In the genomic region with DNA sequence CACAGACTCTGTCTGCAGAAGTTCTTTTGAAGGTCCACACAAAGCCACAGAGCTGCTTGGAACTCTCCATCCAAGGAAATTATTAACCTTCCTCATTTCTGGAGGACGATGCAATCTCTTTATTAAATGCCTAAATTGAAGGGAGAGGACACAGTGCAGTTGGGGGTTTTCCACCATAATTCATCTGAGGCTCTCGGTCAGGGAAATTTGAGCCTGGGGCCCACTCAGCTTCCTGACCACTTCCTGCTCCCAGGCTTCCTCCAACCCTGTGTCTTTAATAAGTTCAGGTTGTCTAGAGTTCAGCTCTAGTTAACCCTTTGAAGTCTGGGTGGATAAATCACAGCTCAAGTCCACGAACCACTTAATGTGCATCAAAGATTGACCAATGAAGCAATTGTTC, we compare ENCODE assay signal across 20 cellular contexts. TPM values are rescaled to one million over a fixed set of nuclear protein-coding genes. Genes with fewer than 3 reads are reported as not detected.
DNase-seq lines count a peak whose midpoint lies in the region; ATAC-seq and TF ChIP-seq lines count a peak whose summit lies in the region.
"Had no signal": no experiment of that assay in that cellular context is flagged by ENCODE, and none has a peak within 500 bp of the region (broad histone marks: within the 10 kb centered on the region; RNA-seq: fewer than 3 reads in every experiment).

No MANE protein-coding gene starts in this region.

- H3K27me3 ChIP-seq in A673 (replicated peaks; ENCODE audit: insufficient read depth, low read depth, low read length, poor library complexity): no peaks in the 10 kb centered on the region
- H3K27me3 ChIP-seq: ascending aorta, left lung, Peyer's patch had no signal

- no peaks in the 10 kb centered on the region for H3K36me3 ChIP-seq in A673 (ENCODE audit: insufficient read depth, low read length, poor library complexity, severe bottlenecking)
- H3K36me3 ChIP-seq: ascending aorta, left lung, Peyer's patch had no signal

- peak; percentile 38 for ATAC-seq in GM19463 (IDR thresholded peaks at IDR 0.05; ENCODE audit: unreplicated experiment)
- ATAC-seq in HG02981 (IDR thresholded peaks at IDR 0.05; ENCODE audit: unreplicated experiment): no peak
- ATAC-seq: left lung, psoas muscle, T-cell had no signal

- TF ChIP-seq CTCF in GM13976 (IDR thresholded peaks at IDR 0.05; ENCODE audit: borderline replicate concordance, control extremely low read depth, extremely low read depth, insufficient read depth, missing control alignments) (no peak), A673 (conservative IDR thresholded peaks at IDR 0.05; ENCODE audit: low read depth, low read length) (no peak)

- DNase-seq in A172 (ENCODE audit: low spot score): peak; percentile 8
- peak; percentile 54 for DNase-seq in RPMI7951 (ENCODE audit: low read depth)
- peak; percentile 57 for DNase-seq in iris pigment epithelial cell (ENCODE audit: low read depth)
- DNase-seq in GM13976 (ENCODE audit: low spot score): no peak
- DNase-seq in A673 (ENCODE audit: low spot score): no peak
- no peak for DNase-seq in NCI-H748 treated with DMSO at 0.1 percent for 48 hours (lab: John Stamatoyannopoulos, UW)
- DNase-seq: activated CD4-positive, CD25-positive, alpha-beta regulatory T cell; CD8-positive, alpha-beta memory T cell; GM23248; hypothalamus; left lung; naive B cell; NCI-H146; NCI-H524 treated with DMSO at 0.1 percent for 48 hours; Peyer's patch; psoas muscle; T-cell had no signal

- no peaks in the 10 kb centered on the region for H3K9me3 ChIP-seq in A673 (ENCODE audit: low read depth, low read length, poor library complexity, severe bottlenecking)
- H3K9me3 ChIP-seq: ascending aorta, left lung, Peyer's patch, psoas muscle had no signal

- BruUV-seq in A673 (replicated peaks; lab: Mats Ljungman, UMichigan): no TSS peak

- no peak overlapping the region for H3K27ac ChIP-seq in A673 (ENCODE audit: low read depth, low read length, poor library complexity, severe bottlenecking)
- H3K27ac ChIP-seq: ascending aorta, GM23248, psoas muscle had no signal

- no peaks in the 10 kb centered on the region for H3K4me1 ChIP-seq in A673 (ENCODE audit: insufficient read depth, low read length, poor library complexity, severe bottlenecking)

- in situ Hi-C loops in GM13976 (cut with MboI; ENCODE audit: low sequenced_read_pairs, unreplicated experiment): no loop called here

- CTCF ChIA-PET in A673 (lab: Charles Lee): no interaction called here

- POLR2A ChIA-PET in A673 (lab: Charles Lee; ENCODE audit: low non-redundant PET): no interaction called here

- no peak overlapping the region for H3K4me3 ChIP-seq in A673 (ENCODE audit: low read depth, low read length, poor library complexity, severe bottlenecking)
- H3K4me3 ChIP-seq: ascending aorta, GM23248, left lung, Peyer's patch, psoas muscle had no signal

- intact Hi-C loops in A673 (cut with micrococcal nuclease; ENCODE audit: unreplicated experiment): no loop called here

RNA-seq across cellular contexts. Expression of a gene that starts 58.5 kb away (rescaled TPM):
- 35.2 and 36.5 TPM in 2 replicates for total RNA-seq in A172 (2014; rRNA removed; shearing (Covaris generic))
- total RNA-seq in RPMI7951 (2014; rRNA removed; shearing (Covaris generic)): 38.3 and 41.8 TPM in 2 replicates
- total RNA-seq in A673 (2021): 87.3 and 88.1 TPM in 2 replicates

Comparison
In these comparisons a context has a peak if more than half of its experiments do, and no peak if none do; other contexts are left out.
1. DNase-seq: peak in A172 (single experiment), RPMI7951 (single experiment) and iris pigment epithelial cell (single experiment); none in GM13976 (single experiment), A673 (single experiment) and NCI-H748 treated with DMSO at 0.1 percent for 48 hours (single experiment).